Comparison of ENCODE assay signal across 5 cellular contexts in genomic region chr10:49754951-49755350, GRCh38. TPM values are rescaled to one million over a fixed set of nuclear protein-coding genes. Genes with fewer than 3 reads are reported as not detected.
"Had no signal": no experiment of that assay in that cellular context is flagged by ENCODE, and none has a peak within 500 bp of the region (broad histone marks: within the 10 kb centered on the region; RNA-seq: fewer than 3 reads in every experiment).

No MANE protein-coding gene starts in this region.

RNA-seq across cellular contexts. Expression of gene OGDHL, which starts 7.2 kb away (rescaled TPM):
- total RNA-seq: natural killer cell, sciatic nerve, subcutaneous adipose tissue, thoracic aorta, tibial nerve had no signal
